In the genomic region with DNA sequence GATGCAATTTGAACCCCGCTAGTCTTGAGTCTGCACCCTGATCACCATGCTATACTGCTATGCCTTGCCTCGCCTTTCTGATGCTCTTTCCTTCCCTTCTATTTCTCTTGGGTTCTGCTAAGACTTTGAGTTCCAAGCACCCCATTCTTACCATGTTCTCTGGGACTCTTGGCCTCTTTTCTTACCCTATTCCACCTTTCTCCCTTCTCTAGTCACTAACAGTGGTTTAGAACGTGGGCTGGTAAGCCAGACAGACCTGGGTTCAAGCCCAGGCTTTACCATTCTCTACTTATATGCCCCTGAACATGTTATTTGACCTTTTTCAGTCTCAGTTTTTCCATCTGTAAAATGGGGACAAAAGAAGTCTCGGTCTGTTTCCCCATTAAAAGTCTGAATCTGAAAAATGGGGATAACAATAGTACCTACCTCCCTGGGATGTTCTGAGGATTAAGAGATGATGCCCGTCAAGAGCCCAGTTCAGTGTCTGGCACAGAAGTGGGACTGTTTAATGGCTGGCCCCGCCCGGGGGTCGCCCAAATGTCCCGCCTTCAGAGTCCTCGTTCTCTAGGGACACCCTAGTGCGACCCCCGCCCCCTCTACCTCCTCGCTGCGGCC, we compare ENCODE assay signal across 8 cellular contexts. TPM values are rescaled to one million over a fixed set of nuclear protein-coding genes. Genes with fewer than 3 reads are reported as not detected.
A peak's percentile ranks its signal among the peaks of the same experiment; 100 is the strongest.
DNase-seq lines count a peak whose midpoint lies in the region; ATAC-seq and TF ChIP-seq lines count a peak whose summit lies in the region.

No MANE protein-coding gene starts in this region.

- peak overlapping the region; percentile 94 for H3K4me3 Mint-ChIP-seq in WTC11

- H3K4me1 ChIP-seq in right cardiac atrium (ENCODE audit: control insufficient read depth, insufficient read depth, low read length) (no peaks in the 10 kb centered on the region), spleen (peaks cover 34 to 67% (median 56%) of the 10 kb centered on the region in 6 donors)

- no peaks in the 10 kb centered on the region for H3K9me3 Mint-ChIP-seq in WTC11

- H3K27ac ChIP-seq in right cardiac atrium (ENCODE audit: low read length) (peak overlapping the region; percentile 77), spleen (peak overlapping the region; percentile 96 to 99 (median 98))

- WGBS in right cardiac atrium: 16% methylated on average over 14 of the region's 14 CpGs
- WGBS in spleen, 5 donors: 13 to 35% (median 15%) methylated on average over 5 to 14 of the region's 14 CpGs

- peak overlapping the region; percentile 54 for H3K27ac Mint-ChIP-seq in WTC11

- H3K27me3 ChIP-seq in right cardiac atrium (ENCODE audit: control insufficient read depth, insufficient read depth) (no peaks in the 10 kb centered on the region), spleen (replicated peaks in 1 of 7) (no peaks in the 10 kb centered on the region)

- TF ChIP-seq CTCF in WTC11 (IDR thresholded peaks at IDR 0.05): no peak
- no peak for TF ChIP-seq CTCF in spleen (IDR thresholded peaks at IDR 0.05 in 8 of 11, conservative IDR thresholded peaks at IDR 0.05 in 3 of 11)

- H3K9me3 ChIP-seq in right cardiac atrium (ENCODE audit: control insufficient read depth, low read length) (no peaks in the 10 kb centered on the region), spleen (no peaks in the 10 kb centered on the region)

- H3K36me3 Mint-ChIP-seq in WTC11: peaks cover 40% of the 10 kb centered on the region

- H3K27me3 Mint-ChIP-seq in WTC11 (ENCODE audit: low read depth): no peaks in the 10 kb centered on the region; the same call in 1 of the 2 replicates

- peak in 1 of 3 donors; percentile 58 for TF ChIP-seq POLR2A in spleen (IDR thresholded peaks at IDR 0.05)

- POLR2A ChIA-PET in WTC11 (lab: Charles Lee): interaction anchor here (1.0 to 1.8 kb wide), 7 partner anchors 9 to 219 kb away, joined by 3 to 11 read pairs (median 5); partner anchors contain the start of gene OGG1

- peak overlapping the region; percentile 99 for H3K4me3 ChIP-seq in right cardiac atrium (ENCODE audit: low read length)
- peak overlapping the region; percentile 68 to 98 (median 88) for H3K4me3 ChIP-seq in spleen

- intact Hi-C loops in right cardiac atrium (cut with DNase I) (no loop called here), spleen (cut with DNase I; ENCODE audit: low total_unique reads) (no loop called here)

- CTCF ChIA-PET in WTC11 (lab: Charles Lee): interaction anchor here (1.0 to 1.4 kb wide), 7 partner anchors 13 to 291 kb away, joined by 3 to 9 read pairs (median 4); partner anchors contain the start of genes CAMK1, CRELD1 and OGG1

- H3K4me1 Mint-ChIP-seq in WTC11: peaks cover 18% of the 10 kb centered on the region

- ATAC-seq in GM21515 (IDR thresholded peaks at IDR 0.05; ENCODE audit: unreplicated experiment) (peak; percentile 3), WTC11 (no peak), right cardiac atrium (no peak), GM19463 (IDR thresholded peaks at IDR 0.05; ENCODE audit: unreplicated experiment) (no peak)

- DNase-seq in WTC11 (ENCODE audit: low spot score) (no peak), right cardiac atrium (no peak), spleen (no peak), NCI-H526 treated with DMSO at 0.1 percent for 48 hours (lab: John Stamatoyannopoulos, UW) (no peak), NOMO-1 treated with dmso at 0.1 percent for 144 hours (lab: John Stamatoyannopoulos, UW; ENCODE audit: unreplicated experiment) (no peak), NOMO-1 treated with DMSO at 0.1 percent for 48 hours (lab: John Stamatoyannopoulos, UW; ENCODE audit: unreplicated experiment) (no peak)

- H3K36me3 ChIP-seq in spleen: peaks cover 0 to 72% (median 38%) of the 10 kb centered on the region in 6 donors

TF ChIP-seq in WTC11, 78 proteins besides CTCF, POLR2A, EP300 and RAD21 (continues in another document):
- no peak for TF ChIP-seq E2F4 (CRISPR knock-in tag; IDR thresholded peaks at IDR 0.05; ENCODE audit: borderline replicate concordance, low read depth)
- TF ChIP-seq ZNF416 (CRISPR knock-in tag; IDR thresholded peaks at IDR 0.05): 0 out of 2 replicates have a peak, but pooled peaks have one; percentile 7
- TF ChIP-seq ZNF425 (CRISPR knock-in tag; conservative IDR thresholded peaks at IDR 0.05): no peak
- no peak for TF ChIP-seq ESRRA (CRISPR knock-in tag; IDR thresholded peaks at IDR 0.05; ENCODE audit: borderline replicate concordance)
- TF ChIP-seq, protein P1, sequence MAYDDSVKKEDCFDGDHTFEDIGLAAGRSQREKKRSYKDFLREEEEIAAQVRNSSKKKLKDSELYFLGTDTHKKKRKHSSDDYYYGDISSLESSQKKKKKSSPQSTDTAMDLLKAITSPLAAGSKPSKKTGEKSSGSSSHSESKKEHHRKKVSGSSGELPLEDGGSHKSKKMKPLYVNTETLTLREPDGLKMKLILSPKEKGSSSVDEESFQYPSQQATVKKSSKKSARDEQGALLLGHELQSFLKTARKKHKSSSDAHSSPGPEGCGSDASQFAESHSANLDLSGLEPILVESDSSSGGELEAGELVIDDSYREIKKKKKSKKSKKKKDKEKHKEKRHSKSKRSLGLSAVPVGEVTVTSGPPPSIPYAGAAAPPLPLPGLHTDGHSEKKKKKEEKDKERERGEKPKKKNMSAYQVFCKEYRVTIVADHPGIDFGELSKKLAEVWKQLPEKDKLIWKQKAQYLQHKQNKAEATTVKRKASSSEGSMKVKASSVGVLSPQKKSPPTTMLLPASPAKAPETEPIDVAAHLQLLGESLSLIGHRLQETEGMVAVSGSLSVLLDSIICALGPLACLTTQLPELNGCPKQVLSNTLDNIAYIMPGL (CRISPR knock-in tag; IDR thresholded peaks at IDR 0.05): 0 out of 2 replicates have a peak, but pooled peaks have one; percentile 7
- TF ChIP-seq, protein P2, sequence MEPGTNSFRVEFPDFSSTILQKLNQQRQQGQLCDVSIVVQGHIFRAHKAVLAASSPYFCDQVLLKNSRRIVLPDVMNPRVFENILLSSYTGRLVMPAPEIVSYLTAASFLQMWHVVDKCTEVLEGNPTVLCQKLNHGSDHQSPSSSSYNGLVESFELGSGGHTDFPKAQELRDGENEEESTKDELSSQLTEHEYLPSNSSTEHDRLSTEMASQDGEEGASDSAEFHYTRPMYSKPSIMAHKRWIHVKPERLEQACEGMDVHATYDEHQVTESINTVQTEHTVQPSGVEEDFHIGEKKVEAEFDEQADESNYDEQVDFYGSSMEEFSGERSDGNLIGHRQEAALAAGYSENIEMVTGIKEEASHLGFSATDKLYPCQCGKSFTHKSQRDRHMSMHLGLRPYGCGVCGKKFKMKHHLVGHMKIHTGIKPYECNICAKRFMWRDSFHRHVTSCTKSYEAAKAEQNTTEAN (CRISPR knock-in tag; IDR thresholded peaks at IDR 0.05): 0 out of 2 replicates have a peak, but pooled peaks have one; percentile 15
- TF ChIP-seq GTF2I (CRISPR knock-in tag; conservative IDR thresholded peaks at IDR 0.05): peak; percentile 96

RNA-seq across cellular contexts. Expression of gene TADA3, which starts 0.4 kb away (rescaled TPM):
- total RNA-seq in WTC11 (2021) (49.0 to 57.9 TPM (median 55.9 TPM) in 3 replicates), right cardiac atrium (10 to 100 TPM; 42.0 to 51.3 (median 46.3) TPM), spleen (10 to 100 TPM; 38.6 to 73.7 (median 51.4) TPM)
- polyA plus RNA-seq in right cardiac atrium (38.4 TPM), spleen (10 to 100 TPM; 33.6 to 48.3 (median 41.5) TPM)

RNA-seq across cellular contexts. Expression of gene ARPC4, which starts 1.0 kb away (rescaled TPM):
- total RNA-seq in WTC11 (2021): 127 to 143 TPM (median 133 TPM) in 3 replicates
- 100 to 1,000 TPM in 1 of 4 donors, 10 to 100 TPM in 3; 63.8 to 104 (median 73.0) TPM for total RNA-seq in right cardiac atrium
- polyA plus RNA-seq in right cardiac atrium: 51.1 TPM
- total RNA-seq in spleen: 100 to 1,000 TPM; 156 to 238 (median 199) TPM
- polyA plus RNA-seq in spleen: 100 to 1,000 TPM in 2 of 3 donors, 10 to 100 TPM in 1; 98.9 to 144 (median 125) TPM

RNA-seq across cellular contexts. Expression of gene TTLL3, which starts 18.2 kb away (rescaled TPM):
- total RNA-seq in WTC11 (2021) (11.1 to 14.7 TPM (median 12.3 TPM) in 3 replicates), right cardiac atrium (10 to 100 TPM; 20.6 to 27.3 (median 23.8) TPM), spleen (100 to 1,000 TPM in 2 of 7 donors, 10 to 100 TPM in 5; 59.5 to 143 (median 78.9) TPM)
- polyA plus RNA-seq in right cardiac atrium (23.7 TPM), spleen (10 to 100 TPM; 24.8 to 58.1 (median 47.3) TPM)

RNA-seq across cellular contexts. Expression of gene CAMK1, which starts 22.1 kb away (rescaled TPM):
- 3.1 to 6.6 TPM (median 5.9 TPM) in 3 replicates for total RNA-seq in WTC11 (2021)
- total RNA-seq in right cardiac atrium: 10 to 100 TPM; 20.1 to 24.9 (median 21.0) TPM
- polyA plus RNA-seq in right cardiac atrium: 22.1 TPM
- 10 to 100 TPM; 10.1 to 30.5 (median 22.6) TPM for total RNA-seq in spleen
- polyA plus RNA-seq in spleen: 10 to 100 TPM; 14.5 to 29.8 (median 28.2) TPM

RNA-seq across cellular contexts. Expression of gene OGG1, which starts 42.1 kb away (rescaled TPM):
- total RNA-seq in WTC11 (2021) (23.6 to 27.3 TPM (median 26.7 TPM) in 3 replicates), right cardiac atrium (10 to 100 TPM in 3 of 4 donors, 1 to 10 TPM in 1; 9.6 to 15.5 (median 15.1) TPM), spleen (10 to 100 TPM; 22.0 to 34.5 (median 28.1) TPM)
- polyA plus RNA-seq in right cardiac atrium (13.4 TPM), spleen (10 to 100 TPM in 2 of 3 donors, 1 to 10 TPM in 1; 9.3 to 16.7 (median 15.9) TPM)
